10 cellular contexts compared by ENCODE assay signal in the genomic region with DNA sequence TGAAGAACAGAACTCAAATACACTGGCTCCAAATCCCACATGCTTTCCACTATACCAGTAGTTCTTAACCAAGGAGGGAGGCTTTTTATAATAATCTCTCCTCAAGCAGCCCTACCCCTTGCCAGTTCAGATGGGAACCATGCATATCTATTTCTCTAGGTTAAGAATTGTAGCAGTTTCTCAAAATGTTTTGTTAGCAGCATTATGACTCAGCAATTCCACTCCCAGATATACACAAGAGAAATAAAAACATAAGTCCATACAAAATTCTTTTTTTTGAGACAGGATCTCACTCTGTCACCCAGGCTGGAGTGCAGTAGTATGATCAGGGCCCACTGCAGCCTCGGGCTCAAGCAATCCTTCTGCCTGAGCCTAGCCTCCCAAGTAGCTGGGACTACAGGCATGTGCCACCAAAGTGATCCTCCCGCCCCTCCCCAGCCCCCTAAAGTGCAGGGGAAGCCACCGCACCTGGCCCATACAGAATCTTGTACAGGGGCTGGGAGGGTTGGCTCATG. TPM values are rescaled to one million over a fixed set of nuclear protein-coding genes. Genes with fewer than 3 reads are reported as not detected.
DNase-seq lines count a peak whose midpoint lies in the region; ATAC-seq and TF ChIP-seq lines count a peak whose summit lies in the region.
"Had no signal": no experiment of that assay in that cellular context is flagged by ENCODE, and none has a peak within 500 bp of the region (broad histone marks: within the 10 kb centered on the region; RNA-seq: fewer than 3 reads in every experiment).

No MANE protein-coding gene starts in this region.

- H3K27ac ChIP-seq in KMS-11 (peak overlapping the region; percentile 20; the same call in 1 of the 2 replicates), Karpas-422 (ENCODE audit: low read length) (no peak overlapping the region)

- H3K27me3 ChIP-seq in KMS-11 (ENCODE audit: insufficient read depth, low read depth): no peaks in the 10 kb centered on the region
- H3K27me3 ChIP-seq in Karpas-422 (ENCODE audit: low read length): no peaks in the 10 kb centered on the region

- H3K79me2 ChIP-seq in KMS-11 (ENCODE audit: insufficient read depth, low read depth) (peaks cover 100% of the 10 kb centered on the region), Karpas-422 (ENCODE audit: low read length) (peaks cover 99% of the 10 kb centered on the region)

- H3K36me3 Mint-ChIP-seq in nephron (ENCODE audit: low read depth): peaks cover 73% of the 10 kb centered on the region

- H3K36me3 ChIP-seq in KMS-11 (ENCODE audit: insufficient read depth) (peaks cover 6% of the 10 kb centered on the region; the same call in 1 of the 2 replicates), Karpas-422 (ENCODE audit: insufficient read depth, low read length) (peaks cover 65% of the 10 kb centered on the region)

- H3K4me3 Mint-ChIP-seq in nephron: no peak overlapping the region

- H3K27ac Mint-ChIP-seq in nephron: peak overlapping the region in 2 of 3 experiments; percentile 2 to 5

- TF ChIP-seq POLR2A in GM18505 (IDR thresholded peaks at IDR 0.05; ENCODE audit: borderline replicate concordance, extremely low read depth, insufficient read depth, insufficient read length): no peak

- H3K9me3 ChIP-seq in Karpas-422 (ENCODE audit: low read length): no peaks in the 10 kb centered on the region

- H3K27me3 Mint-ChIP-seq in nephron (ENCODE audit: low read depth): no peaks in the 10 kb centered on the region

- H3K9ac ChIP-seq in KMS-11: no peak overlapping the region
- H3K9ac ChIP-seq in Karpas-422 (ENCODE audit: low read length): no peak overlapping the region

- no peak overlapping the region for H3K4me3 ChIP-seq in AG09309 (ENCODE audit: control insufficient read depth, low read depth, low read length)
- H3K4me3 ChIP-seq in KMS-11 (IDR thresholded peaks at IDR 0.05; ENCODE audit: insufficient read depth, low read depth, low read length): no peak overlapping the region
- no peak overlapping the region for H3K4me3 ChIP-seq in Karpas-422 (ENCODE audit: low read length)

- no peaks in the 10 kb centered on the region for H3K9me2 ChIP-seq in Karpas-422 (replicated peaks; ENCODE audit: insufficient read depth, low read length)

- H3K4me1 Mint-ChIP-seq in nephron: peaks cover 18% of the 10 kb centered on the region

- TF ChIP-seq CTCF in AG09309 (IDR thresholded peaks at IDR 0.05; ENCODE audit: control insufficient read depth, insufficient read depth, low read depth, low read length, missing control alignments): no peak
- TF ChIP-seq CTCF in KMS-11 (conservative IDR thresholded peaks at IDR 0.05; ENCODE audit: low read depth, low read length): no peak
- TF ChIP-seq CTCF in nephron (IDR thresholded peaks at IDR 0.05; ENCODE audit: unreplicated experiment in 3 of 3): no peak

- no peaks in the 10 kb centered on the region for H3K9me3 Mint-ChIP-seq in nephron

- ATAC-seq in GM18505 (IDR thresholded peaks at IDR 0.05; ENCODE audit: unreplicated experiment) (no peak), GM19452 (IDR thresholded peaks at IDR 0.05; ENCODE audit: unreplicated experiment) (no peak)

- H2AFZ ChIP-seq in KMS-11 (ENCODE audit: low read depth): no peak overlapping the region
- no peak overlapping the region for H2AFZ ChIP-seq in Karpas-422 (ENCODE audit: low read length)

- H3K4me2 ChIP-seq in KMS-11 (no peak overlapping the region), Karpas-422 (ENCODE audit: low read depth, low read length, poor library complexity, severe bottlenecking) (no peak overlapping the region)

- peaks cover 48% of the 10 kb centered on the region for H4K20me1 ChIP-seq in KMS-11 (ENCODE audit: insufficient read depth)
- H4K20me1 ChIP-seq in Karpas-422 (ENCODE audit: insufficient read depth, low read depth, low read length): peaks cover 76% of the 10 kb centered on the region

- peak; percentile 53 for DNase-seq in AG09309 (ENCODE audit: low read depth)
- DNase-seq in brain pericyte (ENCODE audit: low read depth, low spot score): peak; percentile 72
- DNase-seq in RPMI8226: no peak
- no peak for DNase-seq in Karpas-422
- DNase-seq: NCI-H1930, SHP77 treated with DMSO at 0.1 percent for 48 hours had no signal

- peaks cover 74% of the 10 kb centered on the region for H3K4me1 ChIP-seq in KMS-11 (ENCODE audit: low read depth, poor library complexity, severe bottlenecking)
- H3K4me1 ChIP-seq in Karpas-422 (ENCODE audit: low read length): no peaks in the 10 kb centered on the region

RNA-seq across cellular contexts. Expression of a gene that starts 18.1 kb away (rescaled TPM):
- 49.1 and 64.1 TPM in 2 replicates for total RNA-seq in Karpas-422 (2014; rRNA removed; shearing (Covaris generic); ENCODE audit: low replicate concordance)

RNA-seq across cellular contexts. Expression of a gene that starts 38.2 kb away (rescaled TPM):
- total RNA-seq in Karpas-422 (2014; rRNA removed; shearing (Covaris generic); ENCODE audit: low replicate concordance): 5.2 and 17.7 TPM in 2 replicates

Comparison
In these comparisons a context has a peak if more than half of its experiments do, and no peak if none do; other contexts are left out.
1. DNase-seq: peak in AG09309 (single experiment) and brain pericyte (single experiment); none in RPMI8226 (single experiment) and Karpas-422 (single experiment).